8 cellular contexts compared by ENCODE assay signal in the genomic region with DNA sequence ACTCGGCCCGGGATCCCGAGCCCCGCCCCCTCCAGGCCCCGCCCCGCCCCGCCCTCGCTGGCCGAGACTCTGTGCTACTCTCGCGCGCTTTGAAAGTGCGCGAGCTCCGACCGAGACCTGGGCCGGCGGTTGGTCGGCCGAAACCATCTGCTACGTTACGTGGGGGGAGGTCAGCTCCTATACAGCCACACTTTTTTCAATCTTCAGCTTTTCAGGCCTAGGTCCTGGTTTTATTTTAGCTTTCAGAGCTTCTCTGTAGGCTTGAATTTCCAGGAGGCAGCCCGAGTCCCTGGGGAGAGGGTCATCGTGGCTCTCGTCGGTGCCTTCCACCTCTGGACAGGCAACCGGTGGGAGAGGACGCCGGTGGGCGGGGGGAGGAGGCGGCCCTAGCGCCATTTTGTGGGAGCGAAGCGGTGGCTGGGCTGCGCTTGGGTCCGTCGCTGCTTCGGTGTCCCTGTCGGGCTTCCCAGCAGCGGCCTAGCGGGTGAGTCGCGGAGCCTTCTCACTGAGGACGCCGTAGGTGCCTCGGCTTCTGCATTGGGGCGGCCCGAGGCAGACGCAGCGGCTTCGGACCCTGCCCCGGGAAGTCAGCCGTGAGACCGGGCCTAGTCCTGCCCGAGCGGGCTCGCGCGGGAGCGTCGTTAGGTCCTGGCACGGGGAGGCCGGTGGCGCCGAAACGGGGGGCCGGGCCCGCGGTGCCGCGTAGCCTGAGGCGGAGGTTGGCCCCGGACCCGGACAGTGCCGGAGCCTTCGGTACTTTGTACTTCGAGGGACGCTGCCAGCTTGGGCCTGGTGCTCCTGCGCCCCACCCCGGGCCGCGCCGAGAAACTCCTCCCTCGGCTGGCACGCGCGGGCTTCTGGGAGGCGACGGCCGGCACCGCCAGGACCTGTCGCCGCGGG. TPM values are rescaled to one million over a fixed set of nuclear protein-coding genes. Genes with fewer than 3 reads are reported as not detected.
DNase-seq lines count a peak whose midpoint lies in the region; ATAC-seq and TF ChIP-seq lines count a peak whose summit lies in the region.

Gene TARDBP, plus strand, starts transcription at position 395 of the 900 bp plus-strand sequence. CDS start 1,074 bp downstream, outside the sequence.

- peak within 1 kb of the TSS; percentile 95 for H2AFZ ChIP-seq in parathyroid adenoma

- DNase-seq in NCI-H128 (lab: John Stamatoyannopoulos, UW; ENCODE audit: unreplicated experiment), result peak; percentile 96
- DNase-seq in SW 1271 (lab: John Stamatoyannopoulos, UW), result peak; percentile 33 to 87
- DNase-seq in activated naive CD8-positive, alpha-beta T cell treated with anti-CD3 and anti-CD28 coated beads, Interleukin-2, amount 50 U/mL, for 16 hours (ENCODE audit: low read depth, low spot score), result peak; percentile 77
- DNase-seq in Right ventricle myocardium superior, result peak; percentile 93
- DNase-seq in tibial artery, result peak; percentile 78 to 92

- intact Hi-C loops in Right ventricle myocardium superior (cut with DNase I), result no loop called here
- intact Hi-C loops in tibial artery (cut with DNase I; ENCODE audit: low total_unique reads), result loop anchor here (5.0 kb wide), 1 partner anchor 1100 kb away; the partner anchor contains the start of gene CTNNBIP1

- no peaks in the 10 kb centered on the region for H3K9me3 ChIP-seq in parathyroid adenoma (ENCODE audit: control insufficient read depth, low read length)
- H3K9me3 ChIP-seq in tibial artery, result no peaks in the 10 kb centered on the region

- peaks cover 13% of the 10 kb centered on the region for H3K4me1 ChIP-seq in parathyroid adenoma
- peaks cover 0 to 40% (median 31%) of the 10 kb centered on the region in 4 donors for H3K4me1 ChIP-seq in tibial artery

- peak within 1 kb of the TSS; percentile 87 for H3K9ac ChIP-seq in parathyroid adenoma

- H3K79me2 ChIP-seq in parathyroid adenoma, result peaks cover 19% of the 10 kb centered on the region

- H3K4me2 ChIP-seq in parathyroid adenoma (ENCODE audit: low read length), result peak within 1 kb of the TSS; percentile 88

- no peaks in the 10 kb centered on the region for H3K27me3 ChIP-seq in parathyroid adenoma (ENCODE audit: control insufficient read depth, insufficient read depth, low read length)
- H3K27me3 ChIP-seq in tibial artery, result no peaks in the 10 kb centered on the region

- peak within 1 kb of the TSS; percentile 100 for H3K4me3 ChIP-seq in GM12875 (ENCODE audit: low read depth, low read length)
- H3K4me3 ChIP-seq in parathyroid adenoma (ENCODE audit: low read depth, low read length), result peak within 1 kb of the TSS; percentile 95
- H3K4me3 ChIP-seq in tibial artery, result peak within 1 kb of the TSS; percentile 77 to 97

- H3K36me3 ChIP-seq in parathyroid adenoma (ENCODE audit: control insufficient read depth, insufficient read depth, low read length) (no peaks in the 10 kb centered on the region), tibial artery (peaks cover 35 to 40% (median 38%) of the 10 kb centered on the region in 3 donors)

- no peak for TF ChIP-seq CTCF in GM12875 (IDR thresholded peaks at IDR 0.05; ENCODE audit: borderline replicate concordance, insufficient read depth, low read depth, low read length)
- TF ChIP-seq CTCF in parathyroid adenoma (IDR thresholded peaks at IDR 0.05), result no peak
- peak in 1 of 2 experiments; percentile 5 for TF ChIP-seq CTCF in tibial artery (IDR thresholded peaks at IDR 0.05)

- ATAC-seq in HG02759 (IDR thresholded peaks at IDR 0.05; ENCODE audit: unreplicated experiment), result peak; percentile 88
- peak; percentile 98 for ATAC-seq in Right ventricle myocardium superior (ENCODE audit: poor library complexity)

- H3K27ac ChIP-seq in parathyroid adenoma, result peak within 1 kb of the TSS; percentile 96
- peak within 1 kb of the TSS; percentile 87 to 96 for H3K27ac ChIP-seq in tibial artery

RNA-seq across cellular contexts. Expression of gene TARDBP, which starts in this region (rescaled TPM):
- total RNA-seq in Right ventricle myocardium superior, result 106 TPM

Comparison
In these comparisons a context has a peak if more than half of its experiments do, and no peak if none do; other contexts are left out.
1. Peak in every context shown above with its lines: DNase-seq, ATAC-seq, H3K4me3 ChIP-seq and H3K27ac ChIP-seq.